Comparison of ENCODE assay signal across 11 cellular contexts in genomic region chr1:84913025-84913892, GRCh38. TPM values are rescaled to one million over a fixed set of nuclear protein-coding genes. Genes with fewer than 3 reads are reported as not detected.
DNase-seq lines count a peak whose midpoint lies in the region; ATAC-seq and TF ChIP-seq lines count a peak whose summit lies in the region.
"Had no signal": no experiment of that assay in that cellular context is flagged by ENCODE, and none has a peak within 500 bp of the region (broad histone marks: within the 10 kb centered on the region; RNA-seq: fewer than 3 reads in every experiment).

No MANE protein-coding gene starts in this region.

- no peaks in the 10 kb centered on the region for H3K9me3 Mint-ChIP-seq in activated CD4-positive, alpha-beta memory T cell treated with anti-CD3 and anti-CD28 coated beads for 36 hours
- H3K9me3 Mint-ChIP-seq: activated CD4-positive, alpha-beta T cell treated with anti-CD3 and anti-CD28 coated beads, Interleukin-2, amount 10 ng/mL, durations not matched to agents 7 days and 5 days had no signal

- peak; percentile 56 for DNase-seq in MV-4-11 (lab: John Stamatoyannopoulos, UW)
- peak; percentile 36 to 64 for DNase-seq in cardiac fibroblast (ENCODE audit: low read depth in 2 of 2)
- DNase-seq in mesenchymal stem cell = peak; percentile 26
- no peak for DNase-seq in activated CD4-positive, alpha-beta memory T cell treated with anti-CD3 and anti-CD28 coated beads for 36 hours
- DNase-seq in stimulated activated CD4-positive, alpha-beta T cell treated with anti-CD3 and anti-CD28 coated beads, Interleukin-15, amount 100 ng/mL, for 24 hours = no peak
- no peak for DNase-seq in activated CD4-positive, alpha-beta T cell treated with anti-CD3 and anti-CD28 coated beads, Interleukin-2, amount 50 U/mL, for 4 hours
- DNase-seq: activated CD4-positive, alpha-beta T cell treated with anti-CD3 and anti-CD28 coated beads, Interleukin-2, amount 10 ng/mL, durations not matched to agents 7 days and 5 days; activated naive CD4-positive, alpha-beta T cell; DMS153; hippocampal formation had no signal

- no peak overlapping the region for H2AFZ ChIP-seq in mesenchymal stem cell (ENCODE audit: low read depth, low read length)

- H3K79me1 ChIP-seq in mesenchymal stem cell (replicated peaks; ENCODE audit: low read length, poor library complexity, severe bottlenecking) = no peaks in the 10 kb centered on the region

- H3K9me3 ChIP-seq in mesenchymal stem cell (ENCODE audit: control insufficient read depth, low read length) = no peaks in the 10 kb centered on the region

- no peak overlapping the region for H2BK12ac ChIP-seq in mesenchymal stem cell (ENCODE audit: low read length in 2 of 2)

- H3K4me1 ChIP-seq in mesenchymal stem cell (ENCODE audit: control insufficient read depth, insufficient read depth, low read depth, low read length) = no peaks in the 10 kb centered on the region

- H3K4me2 ChIP-seq in mesenchymal stem cell (ENCODE audit: low read length, poor library complexity, severe bottlenecking) = no peak overlapping the region

- intact Hi-C loops in activated CD4-positive, alpha-beta memory T cell treated with anti-CD3 and anti-CD28 coated beads for 36 hours (cut with micrococcal nuclease) = no loop called here

- no peaks in the 10 kb centered on the region for H3K36me3 Mint-ChIP-seq in activated CD4-positive, alpha-beta memory T cell treated with anti-CD3 and anti-CD28 coated beads for 36 hours

- H2BK5ac ChIP-seq in mesenchymal stem cell (ENCODE audit: low read depth, low read length, poor library complexity, severe bottlenecking) = no peak overlapping the region

- H4K91ac ChIP-seq in mesenchymal stem cell (ENCODE audit: low read length) = no peak overlapping the region

- H3K14ac ChIP-seq in mesenchymal stem cell (ENCODE audit: low read length in 2 of 2) = no peak overlapping the region

- no peaks in the 10 kb centered on the region for H3K4me1 Mint-ChIP-seq in activated CD4-positive, alpha-beta memory T cell treated with anti-CD3 and anti-CD28 coated beads for 36 hours (ENCODE audit: low read depth)
- H3K4me1 Mint-ChIP-seq: activated CD4-positive, alpha-beta T cell treated with anti-CD3 and anti-CD28 coated beads, Interleukin-2, amount 10 ng/mL, durations not matched to agents 7 days and 5 days had no signal

- no peak overlapping the region for H3K27ac Mint-ChIP-seq in activated CD4-positive, alpha-beta memory T cell treated with anti-CD3 and anti-CD28 coated beads for 36 hours
- H3K27ac Mint-ChIP-seq: activated CD4-positive, alpha-beta T cell treated with anti-CD3 and anti-CD28 coated beads, Interleukin-2, amount 10 ng/mL, durations not matched to agents 7 days and 5 days had no signal

- no peak overlapping the region for H3K4me3 Mint-ChIP-seq in activated CD4-positive, alpha-beta memory T cell treated with anti-CD3 and anti-CD28 coated beads for 36 hours
- H3K4me3 Mint-ChIP-seq: activated CD4-positive, alpha-beta T cell treated with anti-CD3 and anti-CD28 coated beads, Interleukin-2, amount 10 ng/mL, durations not matched to agents 7 days and 5 days had no signal

- no peak overlapping the region for H3K18ac ChIP-seq in mesenchymal stem cell (ENCODE audit: low read depth in 1 of 2, low read length in 2 of 2)

- TF ChIP-seq CTCF in cardiac fibroblast (IDR thresholded peaks at IDR 0.05; ENCODE audit: low read depth, low read length) = no peak

- POLR2A ChIA-PET in activated CD4-positive, alpha-beta memory T cell treated with anti-CD3 and anti-CD28 coated beads for 36 hours (lab: Charles Lee) = no interaction called here

- H3K4ac ChIP-seq in mesenchymal stem cell (ENCODE audit: low read depth in 1 of 2, low read length in 2 of 2) = no peak overlapping the region

- peaks cover 7 to 9% of the 10 kb centered on the region in 2 experiments for H3K27me3 ChIP-seq in mesenchymal stem cell (ENCODE audit: control insufficient read depth in 1 of 2, insufficient read depth in 1 of 2, low read length in 2 of 2)

- H3K4me3 ChIP-seq in cardiac fibroblast (replicated peaks in 1 of 2; ENCODE audit: low read depth in 2 of 2, low read length in 2 of 2) = no peak overlapping the region
- no peak overlapping the region for H3K4me3 ChIP-seq in mesenchymal stem cell (ENCODE audit: insufficient read depth in 1 of 2, low read depth in 1 of 2, low read length in 2 of 2)

- H2AK5ac ChIP-seq in mesenchymal stem cell (ENCODE audit: low read length, severe bottlenecking) = no peak overlapping the region

- CTCF ChIA-PET in activated CD4-positive, alpha-beta memory T cell treated with anti-CD3 and anti-CD28 coated beads for 36 hours (lab: Charles Lee) = interaction anchor here (0.6 to 1.2 kb wide), 2 partner anchors 28 to 343 kb away, joined by 3 read pairs; no protein-coding TSS in a partner anchor

- H3K27me3 Mint-ChIP-seq in activated CD4-positive, alpha-beta memory T cell treated with anti-CD3 and anti-CD28 coated beads for 36 hours = peaks cover under 1% of the 10 kb centered on the region

- 54% methylated on average over 2 of the region's 6 CpGs for WGBS in mesenchymal stem cell

- no peak overlapping the region for H3K9ac ChIP-seq in mesenchymal stem cell (ENCODE audit: low read length)

- H2BK15ac ChIP-seq in mesenchymal stem cell (ENCODE audit: low read depth, poor library complexity, severe bottlenecking) = no peak overlapping the region

- H3K27ac ChIP-seq in mesenchymal stem cell (ENCODE audit: low read length, poor library complexity, severe bottlenecking) = no peak overlapping the region

- no peak overlapping the region for H3K23ac ChIP-seq in mesenchymal stem cell (ENCODE audit: low read length in 2 of 2)

- no peak overlapping the region for H2BK120ac ChIP-seq in mesenchymal stem cell (ENCODE audit: low read depth, low read length)

- ATAC-seq in GM21360 (IDR thresholded peaks at IDR 0.05; ENCODE audit: unreplicated experiment) = peak; percentile 66

- H3K36me3 ChIP-seq in mesenchymal stem cell (ENCODE audit: control insufficient read depth in 1 of 2, insufficient read depth in 2 of 2, low read depth in 1 of 2, low read length in 2 of 2) = no peaks in the 10 kb centered on the region

- H4K8ac ChIP-seq in mesenchymal stem cell (ENCODE audit: low read length) = no peak overlapping the region

RNA-seq across cellular contexts. Expression of gene LPAR3, which starts 20.3 kb away (rescaled TPM):
- polyA plus RNA-seq in mesenchymal stem cell (2013, experiment 1 of 2) = 3.7 TPM
- 3.8 TPM for polyA plus RNA-seq in mesenchymal stem cell (2013, experiment 2 of 2)
- under 1 TPM; 0.36 to 0.83 TPM for total RNA-seq in activated CD4-positive, alpha-beta memory T cell treated with anti-CD3 and anti-CD28 coated beads for 36 hours

Comparison
In these comparisons a context has a peak if more than half of its experiments do, and no peak if none do; other contexts are left out.
1. DNase-seq: peak in MV-4-11 (single experiment), cardiac fibroblast (2 of 2) and mesenchymal stem cell (single experiment); none in activated CD4-positive, alpha-beta memory T cell treated with anti-CD3 and anti-CD28 coated beads for 36 hours (single experiment), stimulated activated CD4-positive, alpha-beta T cell treated with anti-CD3 and anti-CD28 coated beads, Interleukin-15, amount 100 ng/mL, for 24 hours (single experiment) and activated CD4-positive, alpha-beta T cell treated with anti-CD3 and anti-CD28 coated beads, Interleukin-2, amount 50 U/mL, for 4 hours (0 of 2).